Comparison of ENCODE assay signal across 8 cellular contexts in the genomic region with DNA sequence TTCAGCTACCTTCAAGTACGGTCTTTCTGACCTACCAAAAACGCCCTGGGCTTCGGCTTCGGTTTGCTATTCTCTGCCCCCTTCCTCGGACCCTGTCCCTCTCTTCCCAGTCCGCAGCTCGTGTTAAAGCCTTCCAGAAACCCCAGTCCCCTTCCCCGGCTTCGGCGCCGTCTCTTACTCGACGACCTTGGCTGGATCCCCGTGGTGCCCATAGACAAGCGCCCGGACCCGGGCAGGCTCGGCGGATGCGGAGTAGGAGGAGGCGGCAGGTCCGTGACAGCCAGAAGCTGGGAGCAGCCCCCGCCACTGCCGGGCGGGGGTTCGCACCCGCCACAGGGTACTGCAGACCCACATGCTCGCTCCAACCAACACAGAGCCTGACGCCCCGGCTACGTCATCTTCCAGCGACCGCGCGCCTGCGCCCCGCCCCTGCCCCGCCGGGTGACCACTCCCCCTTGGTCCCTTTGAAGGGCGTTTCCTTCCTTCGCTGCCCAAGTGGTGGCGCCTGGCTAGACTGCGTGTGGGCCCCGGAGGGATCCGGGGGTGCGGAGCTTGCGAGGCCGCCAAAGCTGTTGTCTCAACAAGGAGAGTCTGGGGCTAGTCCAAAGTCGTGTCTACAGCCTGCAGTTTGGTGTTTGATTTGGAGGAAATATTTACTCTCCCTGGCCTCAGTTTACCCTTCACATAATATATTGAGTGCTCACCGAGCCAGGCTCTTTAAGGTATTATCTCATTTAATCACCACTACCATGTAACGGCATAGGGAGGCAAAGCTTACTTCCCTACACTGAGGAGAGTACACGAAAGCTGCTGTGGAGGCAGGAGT. TPM values are rescaled to one million over a fixed set of nuclear protein-coding genes. Genes with fewer than 3 reads are reported as not detected.
DNase-seq lines count a peak whose midpoint lies in the region; ATAC-seq and TF ChIP-seq lines count a peak whose summit lies in the region.

A gene with protein sequence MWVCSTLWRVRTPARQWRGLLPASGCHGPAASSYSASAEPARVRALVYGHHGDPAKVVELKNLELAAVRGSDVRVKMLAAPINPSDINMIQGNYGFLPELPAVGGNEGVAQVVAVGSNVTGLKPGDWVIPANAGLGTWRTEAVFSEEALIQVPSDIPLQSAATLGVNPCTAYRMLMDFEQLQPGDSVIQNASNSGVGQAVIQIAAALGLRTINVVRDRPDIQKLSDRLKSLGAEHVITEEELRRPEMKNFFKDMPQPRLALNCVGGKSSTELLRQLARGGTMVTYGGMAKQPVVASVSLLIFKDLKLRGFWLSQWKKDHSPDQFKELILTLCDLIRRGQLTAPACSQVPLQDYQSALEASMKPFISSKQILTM (minus strand): TSS at position 382 of the 826 bp plus-strand sequence. CDS start 28 bp downstream, at position 354.

- DNase-seq in BE2C (peak; percentile 89), NCI-H524 treated with DMSO at 0.1 percent for 48 hours (lab: John Stamatoyannopoulos, UW) (peak; percentile 52), cortex of kidney (lab: John Stamatoyannopoulos, UW) (peak; percentile 24), left kidney (ENCODE audit: low read depth, low spot score) (peak; percentile 97)
- DNase-seq in activated CD4-positive, alpha-beta T cell treated with anti-CD3 and anti-CD28 coated beads, Interleukin-2, amount 10 ng/mL, durations not matched to agents 24 days and 14 days = peak; percentile 99
- DNase-seq in stimulated activated CD4-positive, alpha-beta T cell treated with anti-CD3 and anti-CD28 coated beads, Interleukin-2, amount 100 ng/mL, for 24 hours = peak; percentile 96 to 97

- ATAC-seq in GM19043 (IDR thresholded peaks at IDR 0.05; ENCODE audit: low read depth, unreplicated experiment) (peak; percentile 96), HG03432 (IDR thresholded peaks at IDR 0.05; ENCODE audit: unreplicated experiment) (peak; percentile 96)

- H3K4me1 Mint-ChIP-seq in activated CD4-positive, alpha-beta T cell treated with anti-CD3 and anti-CD28 coated beads, Interleukin-2, amount 10 ng/mL, durations not matched to agents 24 days and 14 days = peaks cover 13% of the 10 kb centered on the region

- TF ChIP-seq CTCF in BE2C (IDR thresholded peaks at IDR 0.05; ENCODE audit: low read depth, low read length) = no peak

- H3K9me3 Mint-ChIP-seq in activated CD4-positive, alpha-beta T cell treated with anti-CD3 and anti-CD28 coated beads, Interleukin-2, amount 10 ng/mL, durations not matched to agents 24 days and 14 days = no peaks in the 10 kb centered on the region

- H3K27ac Mint-ChIP-seq in activated CD4-positive, alpha-beta T cell treated with anti-CD3 and anti-CD28 coated beads, Interleukin-2, amount 10 ng/mL, durations not matched to agents 24 days and 14 days = peak within 1 kb of the TSS; percentile 91

- no peaks in the 10 kb centered on the region for H3K9me3 ChIP-seq in BE2C

- H3K36me3 ChIP-seq in BE2C = no peaks in the 10 kb centered on the region

- peak within 1 kb of the TSS; percentile 71 for H3K4me3 ChIP-seq in BE2C (ENCODE audit: low read depth, low read length)

- no peaks in the 10 kb centered on the region for H3K36me3 Mint-ChIP-seq in activated CD4-positive, alpha-beta T cell treated with anti-CD3 and anti-CD28 coated beads, Interleukin-2, amount 10 ng/mL, durations not matched to agents 24 days and 14 days (ENCODE audit: low read depth)

- H3K4me1 ChIP-seq in BE2C = no peaks in the 10 kb centered on the region

- intact Hi-C loops in activated CD4-positive, alpha-beta T cell treated with anti-CD3 and anti-CD28 coated beads, Interleukin-2, amount 10 ng/mL, durations not matched to agents 24 days and 14 days (cut with micrococcal nuclease) = loop anchor here (2.0 kb wide), 1 partner anchor 50 kb away; a partner anchor contains a TSS

- peaks cover 19% of the 10 kb centered on the region for H3K27me3 Mint-ChIP-seq in activated CD4-positive, alpha-beta T cell treated with anti-CD3 and anti-CD28 coated beads, Interleukin-2, amount 10 ng/mL, durations not matched to agents 24 days and 14 days

- H3K4me3 Mint-ChIP-seq in activated CD4-positive, alpha-beta T cell treated with anti-CD3 and anti-CD28 coated beads, Interleukin-2, amount 10 ng/mL, durations not matched to agents 24 days and 14 days = peak within 1 kb of the TSS; percentile 95

- H3K27me3 ChIP-seq in BE2C = no peaks in the 10 kb centered on the region

RNA-seq across cellular contexts. Expression of the gene that starts here (rescaled TPM):
- polyA plus RNA-seq in BE2C (2012; ENCODE audit: insufficient read depth, insufficient read length, low read depth) = 23.6 TPM
- total RNA-seq in activated CD4-positive, alpha-beta T cell treated with anti-CD3 and anti-CD28 coated beads, Interleukin-2, amount 10 ng/mL, durations not matched to agents 24 days and 14 days = 36.4 and 41.3 TPM in 2 replicates

Comparison
In these comparisons a context has a peak if more than half of its experiments do, and no peak if none do; other contexts are left out.
1. Peak in every context shown above with its lines: DNase-seq, ATAC-seq and H3K4me3 ChIP-seq.
2. DNase-seq: peak in every context shown above with its lines; median percentile 99 in activated CD4-positive, alpha-beta T cell treated with anti-CD3 and anti-CD28 coated beads, Interleukin-2, amount 10 ng/mL, durations not matched to agents 24 days and 14 days; 97 in left kidney; 96 in stimulated activated CD4-positive, alpha-beta T cell treated with anti-CD3 and anti-CD28 coated beads, Interleukin-2, amount 100 ng/mL, for 24 hours; 89 in BE2C; 52 in NCI-H524 treated with DMSO at 0.1 percent for 48 hours; 24 in cortex of kidney.